ENCODE assay signal across 18 cellular contexts in the genomic region with DNA sequence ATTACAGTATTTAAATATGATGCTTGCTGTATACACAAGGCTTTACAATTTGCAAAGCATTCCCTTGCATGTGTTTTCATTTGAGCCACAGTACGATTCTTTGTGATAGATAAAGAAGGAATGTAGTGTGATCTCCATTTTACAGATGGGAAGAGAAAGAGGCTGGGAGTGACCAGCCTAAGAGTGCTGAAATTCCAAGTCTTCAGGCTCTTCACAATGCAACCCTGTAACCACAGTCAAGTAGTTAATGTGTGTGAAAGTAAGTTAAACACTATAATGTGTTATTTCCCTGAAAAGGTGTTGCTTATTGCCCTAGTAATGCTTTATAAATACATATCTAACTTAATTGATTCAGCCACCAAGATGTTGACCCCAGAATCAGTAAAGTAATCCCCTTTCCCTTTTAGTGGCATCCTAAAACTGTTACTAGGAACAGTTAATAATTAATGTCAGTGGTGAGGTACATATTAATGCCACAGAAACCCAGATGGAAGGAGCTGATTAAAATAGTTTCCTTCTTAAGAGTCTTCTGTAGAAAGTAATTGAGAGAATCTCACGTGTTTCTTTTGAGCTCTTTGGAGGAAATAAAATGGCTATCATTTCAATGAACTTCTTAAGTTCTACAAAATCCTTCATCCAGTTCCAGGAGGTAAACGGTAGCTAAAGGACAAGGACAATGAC.
"Had no signal": no experiment of that assay in that cellular context is flagged by ENCODE, and none has a peak within 500 bp of the region (broad histone marks: within the 10 kb centered on the region; RNA-seq: fewer than 3 reads in every experiment).

No MANE protein-coding gene starts in this region.

- H2AFZ ChIP-seq: hepatocyte had no signal

- H3K4me2 ChIP-seq: hepatocyte had no signal

- H3K9me3 ChIP-seq: esophagus muscularis mucosa, right atrium auricular region, tibial artery had no signal

- H3K79me2 ChIP-seq: hepatocyte had no signal

- ATAC-seq: activated CD8-positive, alpha-beta T cell treated with anti-CD3 and anti-CD28 coated beads, Interleukin-2, amount 10 ng/mL, durations not matched to agents 7 days and 5 days; left colon had no signal

- H3K36me3 ChIP-seq: cardiac muscle cell, esophagus muscularis mucosa, right atrium auricular region, tibial artery had no signal

- DNase-seq: activated CD4-positive, alpha-beta T cell treated with anti-CD3 and anti-CD28 coated beads, Interleukin-2, amount 10 ng/mL, durations not matched to agents 7 days and 5 days; activated CD8-positive, alpha-beta T cell treated with anti-CD3 and anti-CD28 coated beads, Interleukin-2, amount 10 ng/mL, durations not matched to agents 7 days and 5 days; activated naive CD4-positive, alpha-beta T cell treated with Interleukin-2 at 50 U/mL for 16 hours; activated naive CD8-positive, alpha-beta T cell treated with anti-CD3 and anti-CD28 coated beads, Interleukin-2, amount 10 ng/mL, durations not matched to agents 7 days and 5 days; activated T-cell treated with anti-CD3 and anti-CD28 coated beads, Interleukin-2, amount 50 U/mL, for 24 hours; amygdala; effector CD8-positive, alpha-beta T cell; foreskin fibroblast; left colon; mammary epithelial cell; occipital lobe; stimulated activated CD4-positive, alpha-beta T cell treated with anti-CD3 and anti-CD28 coated beads, Interleukin-2, amount 100 ng/mL, for 24 hours; stimulated activated naive CD4-positive, alpha-beta T cell treated with Interleukin-2 at 50 U/mL for 16 hours; tibial artery had no signal

- H3K27ac ChIP-seq: cardiac muscle cell, esophagus muscularis mucosa, hepatocyte, right atrium auricular region, tibial artery had no signal

- H3K4me3 ChIP-seq: cardiac muscle cell, esophagus muscularis mucosa, hepatocyte, right atrium auricular region, tibial artery had no signal

- H3K27me3 ChIP-seq: cardiac muscle cell, esophagus muscularis mucosa, hepatocyte, right atrium auricular region, tibial artery had no signal

- H3K4me1 ChIP-seq: esophagus muscularis mucosa, right atrium auricular region, tibial artery had no signal
